In genomic region chr17:80124351-80124981, GRCh38 we compare ENCODE assay signal across 9 cellular contexts. TPM values are rescaled to one million over a fixed set of nuclear protein-coding genes. Genes with fewer than 3 reads are reported as not detected.
A peak's percentile ranks its signal among the peaks of the same experiment; 100 is the strongest.
DNase-seq lines count a peak whose midpoint lies in the region; ATAC-seq, FAIRE-seq and TF ChIP-seq lines count a peak whose summit lies in the region.
"Had no signal": no experiment of that assay in that cellular context is flagged by ENCODE, and none has a peak within 500 bp of the region (broad histone marks: within the 10 kb centered on the region; RNA-seq: fewer than 3 reads in every experiment).

No MANE protein-coding gene starts in this region.

- H3K9me1 ChIP-seq in K562 (ENCODE audit: control insufficient read depth, insufficient read depth, low read length), result no peaks in the 10 kb centered on the region

- no peak overlapping the region for H3K23ac ChIP-seq in mesendoderm (ENCODE audit: low read length)

- 29% methylated on average over 15 of the region's 15 CpGs for WGBS in K562 (ENCODE audit: insufficient coverage, low coverage, missing lambda C conversion rate)
- WGBS in mesendoderm (ENCODE audit: extremely low coverage, insufficient coverage, low lambda C conversion rate), result no CpG with 5 or more reads among the region's 15 CpGs

- no peaks in the 10 kb centered on the region for H3K36me3 Mint-ChIP-seq in activated T-helper 17 cell treated with anti-CD3 and anti-CD28 coated beads, Interleukin-2, amount 50 U/mL, for 72 hours (ENCODE audit: low read depth)
- H3K36me3 Mint-ChIP-seq: activated naive CD8-positive, alpha-beta T cell had no signal

- H3K18ac ChIP-seq in mesendoderm (ENCODE audit: low read length), result no peak overlapping the region

- peaks cover 0 to 11% of the 10 kb centered on the region in 2 experiments; a peak in 2 of 5 replicates for H3K4me1 ChIP-seq in K562 (replicated peaks in 1 of 2; ENCODE audit: control insufficient read depth in 2 of 2, insufficient read depth in 2 of 2, low read length in 2 of 2)
- H3K4me1 ChIP-seq in mesendoderm (ENCODE audit: control insufficient read depth, low read depth, low read length), result peaks cover 2% of the 10 kb centered on the region

- H3K4me3 ChIP-seq in K562 (no peak overlapping the region), mesendoderm (ENCODE audit: low read length) (no peak overlapping the region)

- H3K56ac ChIP-seq in mesendoderm (ENCODE audit: low read length), result peak overlapping the region; percentile 49

- H4K5ac ChIP-seq in mesendoderm (ENCODE audit: low read length), result peak overlapping the region; percentile 64

- H2BK5ac ChIP-seq in mesendoderm (ENCODE audit: low read length), result no peak overlapping the region

- DNase-seq in DMS53 treated with DMSO at 0.1 percent for 48 hours (lab: John Stamatoyannopoulos, UW; ENCODE audit: unreplicated experiment) (peak; percentile 8), KBM-7 (peak; percentile 49), K562 (ENCODE audit: extremely low read depth in 1 of 4, low spot score in 3 of 4) (peak in 1 of 4 experiments; percentile 35), mesendoderm (peak; percentile 87)
- no peak for DNase-seq in stimulated activated CD4-positive, alpha-beta T cell treated with anti-CD3 and anti-CD28 coated beads, Interleukin-15, amount 100 ng/mL, for 24 hours

- no peak overlapping the region for H3K27ac Mint-ChIP-seq in activated T-helper 17 cell treated with anti-CD3 and anti-CD28 coated beads, Interleukin-2, amount 50 U/mL, for 72 hours
- H3K27ac Mint-ChIP-seq: activated naive CD8-positive, alpha-beta T cell had no signal

- CTCF ChIA-PET in K562 (lab: Yijun Ruan, JAX; ENCODE audit: low intra/inter-chr PET ratio), result interaction anchor here (0.5 kb wide), 1 partner anchor 40 kb away, joined by 3 read pairs; no protein-coding TSS in a partner anchor

- H3K27me3 ChIP-seq in K562 (ENCODE audit: control insufficient read depth in 2 of 2, insufficient read depth in 2 of 2, low read length in 2 of 2) (peaks cover 26 to 41% of the 10 kb centered on the region in 2 experiments; a peak in 4 of 5 replicates), mesendoderm (ENCODE audit: insufficient read depth, low read length, poor library complexity) (no peaks in the 10 kb centered on the region)

- no peaks in the 10 kb centered on the region for H3K9me3 Mint-ChIP-seq in activated T-helper 17 cell treated with anti-CD3 and anti-CD28 coated beads, Interleukin-2, amount 50 U/mL, for 72 hours

- no peak overlapping the region for H4K8ac ChIP-seq in mesendoderm (ENCODE audit: low read depth, low read length)

- H3K4me1 Mint-ChIP-seq in activated T-helper 17 cell treated with anti-CD3 and anti-CD28 coated beads, Interleukin-2, amount 50 U/mL, for 72 hours, result peaks cover 8% of the 10 kb centered on the region

- no peak for TF ChIP-seq POLR2A in K562 (conservative IDR thresholded peaks at IDR 0.05)

- H3K4me3 Mint-ChIP-seq in activated T-helper 17 cell treated with anti-CD3 and anti-CD28 coated beads, Interleukin-2, amount 50 U/mL, for 72 hours, result no peak overlapping the region
- H3K4me3 Mint-ChIP-seq: activated naive CD8-positive, alpha-beta T cell had no signal

- H4K20me1 ChIP-seq in K562 (replicated peaks; ENCODE audit: control insufficient read depth, insufficient read depth, low read length), result no peaks in the 10 kb centered on the region

- no peak overlapping the region for H3K27ac ChIP-seq in K562 (ENCODE audit: extremely low read depth, low read depth, low read length)
- no peak overlapping the region for H3K27ac ChIP-seq in mesendoderm (ENCODE audit: low read depth, low read length)

- no peak for TF ChIP-seq EP300 in K562 (IDR thresholded peaks at IDR 0.05; ENCODE audit: low read length)

- peak; percentile 50 to 65 (median 58) for TF ChIP-seq CTCF in K562 (IDR thresholded peaks at IDR 0.05 in 2 of 3, conservative IDR thresholded peaks at IDR 0.05 in 1 of 3; ENCODE audit: insufficient read depth in 2 of 3, low read depth in 1 of 3, low read length in 3 of 3)

- no peak overlapping the region for H3K9ac ChIP-seq in K562 (ENCODE audit: insufficient read depth in 1 of 2, low read depth in 2 of 2, low read length in 2 of 2)
- no peak overlapping the region for H3K9ac ChIP-seq in mesendoderm (ENCODE audit: low read length)

- no peak overlapping the region for H3K4me2 ChIP-seq in K562 (ENCODE audit: insufficient read depth, low read length)
- H3K4me2 ChIP-seq in mesendoderm (ENCODE audit: low read length), result no peak overlapping the region

- POLR2A ChIA-PET in K562 (lab: Yijun Ruan, JAX), result interaction anchor here (0.6 to 2.0 kb wide), 5 partner anchors 9 to 1287 kb away, joined by 3 to 24 read pairs (median 3); no protein-coding TSS in a partner anchor

- H3K79me1 ChIP-seq in mesendoderm (ENCODE audit: low read length), result no peaks in the 10 kb centered on the region

- H3K4ac ChIP-seq in mesendoderm (ENCODE audit: low read depth, low read length), result no peak overlapping the region

- peak; percentile 35 for FAIRE-seq in K562 (lab: Jason Lieb, UNC)

- H3K27me3 Mint-ChIP-seq in activated T-helper 17 cell treated with anti-CD3 and anti-CD28 coated beads, Interleukin-2, amount 50 U/mL, for 72 hours, result no peaks in the 10 kb centered on the region

- no peaks in the 10 kb centered on the region for H3K36me3 ChIP-seq in K562 (ENCODE audit: control insufficient read depth, insufficient read depth, low read length)
- H3K36me3 ChIP-seq in mesendoderm (ENCODE audit: control insufficient read depth, insufficient read depth, low read length), result no peaks in the 10 kb centered on the region

- peak in 1 of 2 experiments; percentile 50; a peak in 2 of 4 replicates for TF ChIP-seq RAD21 in K562 (CRISPR knock-in tag; conservative IDR thresholded peaks at IDR 0.05 in 1 of 2, IDR thresholded peaks at IDR 0.05 in 1 of 2)

- in situ Hi-C loops in KBM-7 (cut with MboI; ENCODE audit: low pct_unique_long_range_greater_than_20kb, low sequenced_read_pairs) (no loop called here), K562 (cut with MboI) (no loop called here)

- H2AK5ac ChIP-seq in mesendoderm (ENCODE audit: low read length), result no peak overlapping the region

- H3K79me2 ChIP-seq in K562 (ENCODE audit: control insufficient read depth, insufficient read depth, low read length) (no peaks in the 10 kb centered on the region), mesendoderm (ENCODE audit: control insufficient read depth, insufficient read depth, low read length) (no peaks in the 10 kb centered on the region)

- no TSS peak for BruUV-seq in K562 (replicated peaks; lab: Mats Ljungman, UMichigan)

- ATAC-seq in K562 (peak; percentile 90), HG02763 (IDR thresholded peaks at IDR 0.05; ENCODE audit: unreplicated experiment) (no peak), GM21381 (IDR thresholded peaks at IDR 0.05; ENCODE audit: unreplicated experiment) (no peak)
- ATAC-seq in activated T-helper 17 cell treated with anti-CD3 and anti-CD28 coated beads, Interleukin-2, amount 50 U/mL, for 72 hours (replicated peaks), result no peak

- no peaks in the 10 kb centered on the region for H3K9me3 ChIP-seq in K562 (replicated peaks; ENCODE audit: control insufficient read depth, insufficient read depth, low read depth, low read length)

- intact Hi-C loops in K562 (cut with micrococcal nuclease), result loop anchor here (1.0 kb wide), 1 partner anchor 42 kb away; no protein-coding TSS in a partner anchor

- no peak overlapping the region for H2BK120ac ChIP-seq in mesendoderm (ENCODE audit: low read depth, low read length)

- H2BK15ac ChIP-seq in mesendoderm (replicated peaks; ENCODE audit: low read depth), result no peak overlapping the region

- H2AFZ ChIP-seq in K562 (ENCODE audit: low read depth, low read length), result no peak overlapping the region

RNA-seq across cellular contexts. Expression of gene EIF4A3, which starts 22.5 kb away (rescaled TPM):
- total RNA-seq in K562 (2011; cell fraction: chromatin; rRNA removed; ENCODE audit: low replicate concordance), result 97.7 and 109 TPM in 2 replicates
- 60.3 and 71.7 TPM in 2 replicates for total RNA-seq in K562 (2011; cell fraction: nucleolus; rRNA removed)
- total RNA-seq in K562 (2011; cell fraction: nucleoplasm; rRNA removed), result 81.0 and 81.6 TPM in 2 replicates
- total RNA-seq in K562 (2014; rRNA removed) (121 and 124 TPM in 2 replicates), K562 (2014; rRNA removed; fragmentation: Illumina TruSeq; extraction: Trizol) (147 and 157 TPM in 2 replicates), K562 (2015; rRNA removed; fragmentation: Illumina TruSeq; extraction: Trizol) (126 and 130 TPM in 2 replicates), K562 (2021) (133 and 139 TPM in 2 replicates)
- polyA plus RNA-seq in K562 (2011; rRNA removed) (128 and 171 TPM in 2 replicates), K562 (2014; fragmentation: Illumina TruSeq; extraction: Trizol) (127 and 131 TPM in 2 replicates), K562 (2014; fragmentation: Nextera tagmentation; extraction: Ambion mirVana) (10 to 100 TPM; 62.7 to 67.0 TPM), K562 (2014; rRNA removed) (103 and 134 TPM in 2 replicates)
- 101 and 105 TPM in 2 replicates for polyA plus RNA-seq in K562 (2011; cell fraction: cytosol; rRNA removed)
- polyA plus RNA-seq in K562 (2011; cell fraction: nucleus; rRNA removed), result 68.0 and 84.5 TPM in 2 replicates
- polyA plus RNA-seq in K562 (2012), result 86.7 and 168 TPM in 2 replicates
- polyA minus RNA-seq in K562 (2011; rRNA and poly(A)+ RNA removed), result 114 and 154 TPM in 2 replicates
- 63.1 and 74.0 TPM in 2 replicates for polyA minus RNA-seq in K562 (2011; cell fraction: cytosol; rRNA and poly(A)+ RNA removed)
- 27.3 and 35.1 TPM in 2 replicates for polyA minus RNA-seq in K562 (2011; cell fraction: nucleus; rRNA and poly(A)+ RNA removed)
- 134 TPM for polyA plus RNA-seq in mesendoderm (2013, experiment 1 of 2)
- 130 TPM for polyA plus RNA-seq in mesendoderm (2013, experiment 2 of 2)
- 100 to 1,000 TPM; 141 to 182 TPM for total RNA-seq in activated T-helper 17 cell treated with anti-CD3 and anti-CD28 coated beads, Interleukin-2, amount 50 U/mL, for 72 hours

RNA-seq across cellular contexts. Expression of gene GAA, which starts 23.1 kb away (rescaled TPM):
- total RNA-seq in K562 (2011; cell fraction: chromatin; rRNA removed; ENCODE audit: low replicate concordance), result 7.6 and 18.3 TPM in 2 replicates
- total RNA-seq in K562 (2011; cell fraction: nucleolus; rRNA removed), result 11.8 and 20.2 TPM in 2 replicates
- 9.5 and 13.4 TPM in 2 replicates for total RNA-seq in K562 (2011; cell fraction: nucleoplasm; rRNA removed)
- total RNA-seq in K562 (2014; rRNA removed), result 6.1 and 6.4 TPM in 2 replicates
- total RNA-seq in K562 (2014; rRNA removed; fragmentation: Illumina TruSeq; extraction: Trizol), result 1.1 and 1.2 TPM in 2 replicates
- 1.0 and 1.5 TPM in 2 replicates for total RNA-seq in K562 (2015; rRNA removed; fragmentation: Illumina TruSeq; extraction: Trizol)
- 3.8 and 4.0 TPM in 2 replicates for total RNA-seq in K562 (2021)
- polyA plus RNA-seq in K562 (2011; rRNA removed), result 1.7 and 2.6 TPM in 2 replicates
- 2.3 and 5.6 TPM in 2 replicates for polyA plus RNA-seq in K562 (2011; cell fraction: cytosol; rRNA removed)
- polyA plus RNA-seq in K562 (2011; cell fraction: nucleus; rRNA removed), result 14.5 and 29.7 TPM in 2 replicates
- polyA plus RNA-seq in K562 (2012), result 2.5 and 7.0 TPM in 2 replicates
- polyA plus RNA-seq in K562 (2014; fragmentation: Illumina TruSeq; extraction: Trizol), result 1.9 TPM in 2 replicates
- polyA plus RNA-seq in K562 (2014; fragmentation: Nextera tagmentation; extraction: Ambion mirVana), result under 1 TPM; 0.15 to 0.87 TPM
- 5.8 and 6.0 TPM in 2 replicates for polyA plus RNA-seq in K562 (2014; rRNA removed)
- polyA minus RNA-seq in K562 (2011; rRNA and poly(A)+ RNA removed), result 0.57 and 0.63 TPM in 2 replicates
- 1.3 and 1.6 TPM in 2 replicates for polyA minus RNA-seq in K562 (2011; cell fraction: cytosol; rRNA and poly(A)+ RNA removed)
- 6.2 and 6.9 TPM in 2 replicates for polyA minus RNA-seq in K562 (2011; cell fraction: nucleus; rRNA and poly(A)+ RNA removed)
- polyA plus RNA-seq in mesendoderm (2013, experiment 1 of 2), result 8.0 TPM
- polyA plus RNA-seq in mesendoderm (2013, experiment 2 of 2), result 8.3 TPM
- total RNA-seq in activated T-helper 17 cell treated with anti-CD3 and anti-CD28 coated beads, Interleukin-2, amount 50 U/mL, for 72 hours, result 10 to 100 TPM; 15.0 to 33.0 TPM

RNA-seq across cellular contexts. Expression of gene CARD14, which starts 45.4 kb away (rescaled TPM):
- total RNA-seq in K562 (2011; cell fraction: chromatin; rRNA removed; ENCODE audit: low replicate concordance), result not detected in 2 replicates
- not detected in 2 replicates for total RNA-seq in K562 (2011; cell fraction: nucleolus; rRNA removed)
- not detected in 2 replicates for total RNA-seq in K562 (2011; cell fraction: nucleoplasm; rRNA removed)
- not detected in 2 replicates for total RNA-seq in K562 (2014; rRNA removed)
- total RNA-seq in K562 (2014; rRNA removed; fragmentation: Illumina TruSeq; extraction: Trizol), result not detected in 2 replicates
- not detected in 2 replicates for total RNA-seq in K562 (2015; rRNA removed; fragmentation: Illumina TruSeq; extraction: Trizol)
- total RNA-seq in K562 (2021), result not detected in 2 replicates
- polyA plus RNA-seq in K562 (2011; rRNA removed), result not detected in 2 replicates
- not detected in 2 replicates for polyA plus RNA-seq in K562 (2011; cell fraction: cytosol; rRNA removed)
- polyA plus RNA-seq in K562 (2011; cell fraction: nucleus; rRNA removed), result not detected in 2 replicates
- polyA plus RNA-seq in K562 (2012), result 0.05 and 0.24 TPM in 2 replicates
- polyA plus RNA-seq in K562 (2014; fragmentation: Illumina TruSeq; extraction: Trizol), result not detected in 2 replicates
- polyA plus RNA-seq in K562 (2014; fragmentation: Nextera tagmentation; extraction: Ambion mirVana), result not detected
- not detected in 2 replicates for polyA plus RNA-seq in K562 (2014; rRNA removed)
- not detected in 2 replicates for polyA minus RNA-seq in K562 (2011; rRNA and poly(A)+ RNA removed)
- polyA minus RNA-seq in K562 (2011; cell fraction: cytosol; rRNA and poly(A)+ RNA removed), result 3.2 TPM in 1 of 2 replicates, not detected in the other
- polyA minus RNA-seq in K562 (2011; cell fraction: nucleus; rRNA and poly(A)+ RNA removed), result not detected in 2 replicates
- polyA plus RNA-seq in mesendoderm (2013, experiment 1 of 2), result 0.13 TPM
- polyA plus RNA-seq in mesendoderm (2013, experiment 2 of 2), result 0.03 TPM
- not detected for total RNA-seq in activated T-helper 17 cell treated with anti-CD3 and anti-CD28 coated beads, Interleukin-2, amount 50 U/mL, for 72 hours
